ENCODE assay signal across 15 cellular contexts in the genomic region with DNA sequence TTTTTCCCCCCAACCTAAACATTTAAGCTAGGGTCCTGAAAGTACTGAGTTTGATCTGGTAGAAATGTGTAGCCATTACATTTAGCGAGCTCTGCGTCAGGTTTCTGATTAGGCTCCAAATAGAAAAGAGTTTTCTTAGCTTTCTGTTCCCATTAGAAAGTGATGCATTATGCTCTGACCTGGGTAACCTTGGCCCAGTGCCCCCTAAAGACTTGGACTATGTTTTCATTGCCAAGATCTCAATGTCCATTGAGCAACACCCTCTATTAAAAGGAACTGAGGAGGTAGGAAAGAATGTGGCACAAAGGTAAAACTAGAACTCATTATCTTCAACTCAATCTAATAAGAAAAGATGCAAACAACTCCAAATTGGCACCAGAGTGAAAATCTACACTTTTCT.
DNase-seq lines count a peak whose midpoint lies in the region; ATAC-seq and TF ChIP-seq lines count a peak whose summit lies in the region.
"Had no signal": no experiment of that assay in that cellular context is flagged by ENCODE, and none has a peak within 500 bp of the region (broad histone marks: within the 10 kb centered on the region; RNA-seq: fewer than 3 reads in every experiment).

No MANE protein-coding gene starts in this region.

- H3K27me3 ChIP-seq in mammary epithelial cell (ENCODE audit: insufficient read depth, low read length) (no peaks in the 10 kb centered on the region), parathyroid adenoma (ENCODE audit: control insufficient read depth, insufficient read depth, low read length) (no peaks in the 10 kb centered on the region), transverse colon (no peaks in the 10 kb centered on the region)

- no peaks in the 10 kb centered on the region for H3K36me3 ChIP-seq in mammary epithelial cell (ENCODE audit: insufficient read depth, low read length)
- no peaks in the 10 kb centered on the region for H3K36me3 ChIP-seq in parathyroid adenoma (ENCODE audit: control insufficient read depth, insufficient read depth, low read length)
- H3K36me3 ChIP-seq in transverse colon = no peaks in the 10 kb centered on the region
- H3K36me3 ChIP-seq: HAP-1 had no signal

- H4K20me1 ChIP-seq in mammary epithelial cell (ENCODE audit: insufficient read depth, low read length) = no peaks in the 10 kb centered on the region

- H3K27ac Mint-ChIP-seq in MCF 10A (ENCODE audit: low read depth, unreplicated experiment) = no peak overlapping the region
- H3K27ac Mint-ChIP-seq: CD14-positive monocyte; CD8-positive, alpha-beta T cell had no signal

- CTCF ChIA-PET in MCF 10A (lab: Yijun Ruan, JAX) (interaction anchor here (0.6 kb wide), 1 partner anchor 112 kb away, joined by 3 read pairs; no protein-coding TSS in a partner anchor), mammary epithelial cell (lab: Charles Lee; ENCODE audit: low non-redundant PET) (no interaction called here)

- in situ Hi-C loops in mammary epithelial cell (cut with MboI; ENCODE audit: low sequenced_read_pairs in 2 of 2) (no loop called here), transverse colon (cut with MboI; ENCODE audit: low pct_ligation_motif_present in 1 of 4, low pct_unique_long_range_greater_than_20kb in 1 of 4, low sequenced_read_pairs in 3 of 4) (no loop called here)

- TF ChIP-seq CTCF in MCF 10A (IDR thresholded peaks at IDR 0.05; ENCODE audit: unreplicated experiment) (no peak), mammary epithelial cell (conservative IDR thresholded peaks at IDR 0.05 in 1 of 2, IDR thresholded peaks at IDR 0.05 in 1 of 2; ENCODE audit: extremely low read depth in 1 of 2, insufficient read depth in 1 of 2, low read depth in 1 of 2, low read length in 2 of 2) (no peak), parathyroid adenoma (IDR thresholded peaks at IDR 0.05) (no peak), transverse colon (IDR thresholded peaks at IDR 0.05) (no peak)

- POLR2A ChIA-PET in MCF 10A (lab: Yijun Ruan, JAX) = no interaction called here

- no peaks in the 10 kb centered on the region for H3K4me1 Mint-ChIP-seq in MCF 10A (ENCODE audit: insufficient read depth, unreplicated experiment)
- H3K4me1 Mint-ChIP-seq: CD14-positive monocyte had no signal

- H3K4me3 Mint-ChIP-seq in MCF 10A (ENCODE audit: unreplicated experiment) = no peak overlapping the region
- H3K4me3 Mint-ChIP-seq: CD14-positive monocyte; CD8-positive, alpha-beta T cell had no signal

- no peaks in the 10 kb centered on the region for H3K9me3 ChIP-seq in mammary epithelial cell (replicated peaks; ENCODE audit: insufficient read depth, low read length)
- no peaks in the 10 kb centered on the region for H3K9me3 ChIP-seq in parathyroid adenoma (ENCODE audit: control insufficient read depth, low read length)
- no peaks in the 10 kb centered on the region for H3K9me3 ChIP-seq in transverse colon
- H3K9me3 ChIP-seq: Caco-2, HAP-1 had no signal

- H3K27me3 Mint-ChIP-seq in MCF 10A (ENCODE audit: insufficient read depth, unreplicated experiment) = no peaks in the 10 kb centered on the region

- H3K9me3 Mint-ChIP-seq in MCF 10A (ENCODE audit: unreplicated experiment) = peaks cover 32% of the 10 kb centered on the region
- H3K9me3 Mint-ChIP-seq: CD8-positive, alpha-beta T cell had no signal

- intact Hi-C loops in MCF 10A (cut with micrococcal nuclease) (no loop called here), mammary epithelial cell (cut with micrococcal nuclease) (no loop called here), transverse colon (cut with DNase I; ENCODE audit: low total_unique reads) (no loop called here)

- TF ChIP-seq POLR2A in transverse colon (IDR thresholded peaks at IDR 0.05) = no peak

- H2AFZ ChIP-seq in mammary epithelial cell (ENCODE audit: low read depth, low read length) (no peak overlapping the region), parathyroid adenoma (no peak overlapping the region)

- H3K27ac ChIP-seq in mammary epithelial cell (ENCODE audit: insufficient read depth, low read depth, low read length) = no peak overlapping the region
- H3K27ac ChIP-seq in parathyroid adenoma = no peak overlapping the region
- H3K27ac ChIP-seq in transverse colon = peak overlapping the region; percentile 62 to 77 (median 72)
- H3K27ac ChIP-seq: 22Rv1, HL-60 had no signal

- H3K4me3 ChIP-seq in mammary epithelial cell (replicated peaks in 1 of 3; ENCODE audit: insufficient read depth in 1 of 3, low read depth in 2 of 3, low read length in 3 of 3) (no peak overlapping the region), parathyroid adenoma (ENCODE audit: low read depth, low read length) (peak overlapping the region; percentile 17), transverse colon (no peak overlapping the region)
- H3K4me3 ChIP-seq: HAP-1 had no signal

- ATAC-seq in stimulated activated naive CD8-positive, alpha-beta T cell treated with anti-CD3 and anti-CD28 coated beads, Interleukin-15, Interleukin-2, amounts not matched to agents 100 U/mL and 50 U/mL, for 24 hours = no peak
- no peak for ATAC-seq in HG02610 (IDR thresholded peaks at IDR 0.05; ENCODE audit: unreplicated experiment)
- ATAC-seq: CD8-positive, alpha-beta T cell had no signal

- H3K4me2 ChIP-seq in mammary epithelial cell (ENCODE audit: insufficient read depth, low read depth, low read length) (no peak overlapping the region), parathyroid adenoma (ENCODE audit: low read length) (peak overlapping the region; percentile 50)

- BruUV-seq in MCF 10A (replicated peaks; lab: Mats Ljungman, UMichigan) (no TSS peak), mammary epithelial cell (replicated peaks; lab: Mats Ljungman, UMichigan) (no TSS peak)

- no peak overlapping the region for H3K9ac ChIP-seq in mammary epithelial cell (ENCODE audit: insufficient read depth, low read length)
- no peak overlapping the region for H3K9ac ChIP-seq in parathyroid adenoma

- dilution Hi-C loops in mammary epithelial cell (cut with HindIII; ENCODE audit: low sequenced_read_pairs) = no loop called here

- WGBS in mammary epithelial cell (ENCODE audit: low coverage, missing lambda C conversion rate) = 12% methylated on average over 2 of the region's 2 CpGs
- WGBS in transverse colon (ENCODE audit: low coverage in 1 of 2), 2 donors = 48 to 83% methylated on average over 2 of the region's 2 CpGs

- H3K36me3 Mint-ChIP-seq in MCF 10A (ENCODE audit: insufficient read depth, unreplicated experiment) = no peaks in the 10 kb centered on the region
- H3K36me3 Mint-ChIP-seq: CD14-positive monocyte; CD8-positive, alpha-beta T cell had no signal

- H3K79me2 ChIP-seq in mammary epithelial cell (ENCODE audit: insufficient read depth, low read length) = no peaks in the 10 kb centered on the region
- no peaks in the 10 kb centered on the region for H3K79me2 ChIP-seq in parathyroid adenoma

- H3K4me1 ChIP-seq in mammary epithelial cell (ENCODE audit: insufficient read depth, low read length) (no peaks in the 10 kb centered on the region), parathyroid adenoma (peaks cover 2% of the 10 kb centered on the region), transverse colon (peaks cover 7 to 41% (median 19%) of the 10 kb centered on the region in 4 donors)
- H3K4me1 ChIP-seq: Caco-2, HAP-1 had no signal

- DNase-seq in MCF 10A (ENCODE audit: unreplicated experiment) (peak; percentile 5), mammary epithelial cell (no peak), astrocyte of the hippocampus (ENCODE audit: low read depth, low spot score) (peak; percentile 19), transverse colon (no peak)
- no peak for DNase-seq in stimulated activated naive CD8-positive, alpha-beta T cell treated with anti-CD3 and anti-CD28 coated beads, Interleukin-15, Interleukin-2, amounts not matched to agents 100 U/mL and 50 U/mL, for 24 hours
- DNase-seq: Caco-2; CD8-positive, alpha-beta T cell; DND-41; GDM1 had no signal

- TF ChIP-seq EP300 in transverse colon (IDR thresholded peaks at IDR 0.05; ENCODE audit: low read depth) = no peak

Comparison
In these comparisons a context has a peak if more than half of its experiments do, and no peak if none do; other contexts are left out.
1. DNase-seq: peak in MCF 10A (single experiment) and astrocyte of the hippocampus (single experiment); none in mammary epithelial cell (single experiment), transverse colon (single experiment) and stimulated activated naive CD8-positive, alpha-beta T cell treated with anti-CD3 and anti-CD28 coated beads, Interleukin-15, Interleukin-2, amounts not matched to agents 100 U/mL and 50 U/mL, for 24 hours (single experiment).
2. H3K27ac ChIP-seq: peak in transverse colon (4 of 4); none in mammary epithelial cell (single experiment) and parathyroid adenoma (single experiment).